In the genomic region with DNA sequence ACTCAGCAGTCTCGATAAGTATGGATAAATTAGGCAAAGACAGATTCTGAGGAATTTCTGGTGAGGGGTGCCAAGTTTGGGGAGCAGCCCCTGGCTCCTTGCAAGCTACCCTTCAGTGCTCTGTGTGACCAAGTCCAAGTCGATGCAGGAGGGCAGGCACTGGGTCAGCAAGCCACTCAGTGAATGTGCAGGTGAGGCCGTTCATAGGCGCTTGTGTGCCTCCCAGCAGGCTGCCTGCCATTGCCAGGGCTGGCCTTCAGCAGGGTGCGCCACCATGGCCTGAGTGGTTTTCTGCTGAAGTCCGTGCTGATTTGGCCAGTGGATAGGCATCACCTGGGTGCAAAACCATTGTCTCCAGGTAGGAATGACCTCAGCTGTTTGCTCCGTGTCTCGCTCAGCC, we compare ENCODE assay signal across 1 cellular context.
A peak's percentile ranks its signal among the peaks of the same experiment; 100 is the strongest.
TF ChIP-seq lines count a peak whose summit lies in the region.

No MANE protein-coding gene starts in this region.

TF ChIP-seq in HepG2, 621 proteins besides CTCF, POLR2A, EP300 and RAD21:
- TF ChIP-seq ZNF225 (CRISPR knock-in tag; IDR thresholded peaks at IDR 0.05) (peak; percentile 28; the same call in 1 of the 2 replicates), CC2D1A (CRISPR knock-in tag; IDR thresholded peaks at IDR 0.05) (no peak)
TF ChIP-seq in HepG2: peak in this region for 1.
